27 cellular contexts compared by ENCODE assay signal in genomic region chr14:81143793-81144192, GRCh38.
"Had no signal": no experiment of that assay in that cellular context is flagged by ENCODE, and none has a peak within 500 bp of the region (broad histone marks: within the 10 kb centered on the region; RNA-seq: fewer than 3 reads in every experiment).

No MANE protein-coding gene starts in this region.

- H3K36me3 ChIP-seq: left ventricle myocardium inferior, pancreas, prostate gland, sigmoid colon, transverse colon, upper lobe of left lung, vagina had no signal

- H3K9me3 Mint-ChIP-seq: natural killer cell treated with Interleukin-12 subunit alpha and Interleukin-12 subunit beta and Interleukin-15 and Interleukin-18, amount 100 ng/mL, for 72 hours; stimulated activated memory B cell treated with anti-CD40 and anti-IgM and Interleukin-4, amounts not matched to agents 10 μg/mL and 1 μg/mL and 100 μg/mL, for 72 hours had no signal

- H3K4me3 ChIP-seq: hepatocyte, left ventricle myocardium inferior, lung, mucosa of descending colon, pancreas, prostate gland, sigmoid colon, transverse colon, upper lobe of left lung, vagina had no signal

- H3K27me3 Mint-ChIP-seq: naive thymus-derived CD4-positive, alpha-beta T cell; stimulated activated memory B cell treated with anti-CD40 and anti-IgM and Interleukin-4, amounts not matched to agents 10 μg/mL and 1 μg/mL and 100 μg/mL, for 72 hours; stimulated activated naive CD8-positive, alpha-beta T cell treated with anti-CD3 and anti-CD28 coated beads, Interleukin-15, amount 100 ng/mL, for 72 hours had no signal

- H3K4me3 Mint-ChIP-seq: naive thymus-derived CD4-positive, alpha-beta T cell; natural killer cell treated with Interleukin-12 subunit alpha and Interleukin-12 subunit beta and Interleukin-15 and Interleukin-18, amount 100 ng/mL, for 72 hours; stimulated activated memory B cell treated with anti-CD40 and anti-IgM and Interleukin-4, amounts not matched to agents 10 μg/mL and 1 μg/mL and 100 μg/mL, for 72 hours; stimulated activated naive CD8-positive, alpha-beta T cell treated with anti-CD3 and anti-CD28 coated beads, Interleukin-15, amount 100 ng/mL, for 72 hours had no signal

- H3K79me2 ChIP-seq: hepatocyte had no signal

- H3K4me2 ChIP-seq: hepatocyte had no signal

- H2AFZ ChIP-seq: hepatocyte had no signal

- DNase-seq: islet precursor cell; left ventricle myocardium inferior; mesendoderm; midbrain; mucosa of descending colon; naive thymus-derived CD4-positive, alpha-beta T cell; nucleus accumbens; retina; right cardiac atrium; sigmoid colon; small intestine; stimulated activated CD4-positive, alpha-beta T cell treated with anti-CD3 and anti-CD28 coated beads, Interleukin-1b, Interleukin-23, amount 100 ng/mL, for 48 hours; stimulated activated CD4-positive, alpha-beta T cell treated with anti-CD3 and anti-CD28 coated beads, Interleukin-2, amount 100 ng/mL, for 48 hours; stimulated activated CD4-positive, alpha-beta T cell treated with anti-CD3 and anti-CD28 coated beads, Interleukin-4, amount 100 ng/mL, for 4 hours; stimulated activated CD8-positive, alpha-beta memory T cell treated with anti-CD3 and anti-CD28 coated beads, Interleukin-4, amount 100 ng/mL, for 48 hours; stimulated activated naive CD4-positive, alpha-beta T cell treated with Interleukin-2 at 50 U/mL for 16 hours; stimulated activated naive CD8-positive, alpha-beta T cell treated with anti-CD3 and anti-CD28 coated beads, Interleukin-15, amount 100 ng/mL, for 72 hours; substantia nigra; transverse colon had no signal

- H3K27ac Mint-ChIP-seq: naive thymus-derived CD4-positive, alpha-beta T cell; natural killer cell treated with Interleukin-12 subunit alpha and Interleukin-12 subunit beta and Interleukin-15 and Interleukin-18, amount 100 ng/mL, for 72 hours; stimulated activated memory B cell treated with anti-CD40 and anti-IgM and Interleukin-4, amounts not matched to agents 10 μg/mL and 1 μg/mL and 100 μg/mL, for 72 hours had no signal

- H3K4me1 ChIP-seq: left ventricle myocardium inferior, prostate gland, transverse colon had no signal

- H3K27ac ChIP-seq: hepatocyte, left ventricle myocardium inferior, pancreas, prostate gland, sigmoid colon, transverse colon, upper lobe of left lung, vagina had no signal

- H3K27me3 ChIP-seq: hepatocyte, pancreas, sigmoid colon, transverse colon, upper lobe of left lung, vagina had no signal

- FAIRE-seq: pancreas, small intestine had no signal

- H3K36me3 Mint-ChIP-seq: natural killer cell treated with Interleukin-12 subunit alpha and Interleukin-12 subunit beta and Interleukin-15 and Interleukin-18, amount 100 ng/mL, for 72 hours had no signal

- ATAC-seq: mucosa of descending colon; naive thymus-derived CD4-positive, alpha-beta T cell; natural killer cell treated with Interleukin-12 subunit alpha and Interleukin-12 subunit beta and Interleukin-15 and Interleukin-18, amount 100 ng/mL, for 72 hours; pancreas; right cardiac atrium; stimulated activated memory B cell treated with anti-CD40 and anti-IgM and Interleukin-4, amounts not matched to agents 10 μg/mL and 1 μg/mL and 100 μg/mL, for 72 hours; stimulated activated naive CD8-positive, alpha-beta T cell treated with anti-CD3 and anti-CD28 coated beads, Interleukin-15, amount 100 ng/mL, for 72 hours had no signal

- H3K9me3 ChIP-seq: left ventricle myocardium inferior, mucosa of descending colon, pancreas, prostate gland, sigmoid colon, transverse colon, upper lobe of left lung, vagina had no signal
